Comparison of ENCODE assay signal across 16 cellular contexts in the genomic region with DNA sequence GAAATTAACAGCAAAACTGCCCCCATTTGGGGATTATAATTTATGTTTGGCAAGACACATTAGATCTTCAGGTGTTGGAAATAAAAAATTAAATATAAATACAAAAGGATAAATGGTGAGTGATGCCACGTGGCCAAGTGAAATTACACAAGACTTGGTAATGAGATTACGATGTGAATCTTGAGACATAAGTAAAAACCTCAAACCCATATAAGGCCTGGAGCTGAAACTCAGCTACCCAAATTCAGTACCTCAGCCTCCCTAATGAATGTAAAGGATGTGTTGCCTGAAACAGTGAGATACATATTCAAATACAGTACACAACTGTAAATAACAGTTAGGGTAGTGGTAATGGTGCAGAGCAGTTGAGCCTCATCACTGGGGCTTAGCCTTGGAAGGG.
"Had no signal": no experiment of that assay in that cellular context is flagged by ENCODE, and none has a peak within 500 bp of the region (broad histone marks: within the 10 kb centered on the region; RNA-seq: fewer than 3 reads in every experiment).

No MANE protein-coding gene starts in this region.

- ATAC-seq: activated T-cell treated with anti-CD3 and anti-CD28 coated beads, Interleukin-2, amount 50 U/mL, for 72 hours; gastroesophageal sphincter; left lobe of liver; mucosa of descending colon; natural killer cell; right cardiac atrium; upper lobe of right lung had no signal

- H3K27ac ChIP-seq: esophagus muscularis mucosa, gastroesophageal sphincter, suprapubic skin, upper lobe of right lung had no signal

- H3K4me1 ChIP-seq: esophagus muscularis mucosa, gastroesophageal sphincter, suprapubic skin, upper lobe of right lung had no signal

- H3K36me3 ChIP-seq: esophagus muscularis mucosa, gastroesophageal sphincter, suprapubic skin, upper lobe of right lung had no signal

- DNase-seq: activated CD4-positive, alpha-beta memory T cell treated with anti-CD3 and anti-CD28 coated beads, Interleukin-2, amount 10 ng/mL, durations not matched to agents 7 days and 5 days; activated gamma-delta T cell treated with Interleukin-2 at 50 U/mL for 16 hours; activated naive CD8-positive, alpha-beta T cell treated with anti-CD3 and anti-CD28 coated beads for 36 hours; activated T-cell treated with anti-CD3 and anti-CD28 coated beads, Interleukin-2, amount 50 U/mL, for 72 hours; aorta; islet precursor cell; mammary epithelial cell; mucosa of descending colon; natural killer cell; right cardiac atrium; stimulated activated naive CD4-positive, alpha-beta T cell treated with Interleukin-2 at 50 U/mL for 16 hours; upper lobe of right lung had no signal

- H3K27me3 ChIP-seq: esophagus muscularis mucosa, gastroesophageal sphincter, suprapubic skin, upper lobe of right lung had no signal

- H3K9me3 ChIP-seq: upper lobe of right lung had no signal

- H3K4me3 ChIP-seq: esophagus muscularis mucosa, gastroesophageal sphincter, mucosa of descending colon, suprapubic skin, upper lobe of right lung had no signal
